Comparison of ENCODE assay signal across 8 cellular contexts in the genomic region with DNA sequence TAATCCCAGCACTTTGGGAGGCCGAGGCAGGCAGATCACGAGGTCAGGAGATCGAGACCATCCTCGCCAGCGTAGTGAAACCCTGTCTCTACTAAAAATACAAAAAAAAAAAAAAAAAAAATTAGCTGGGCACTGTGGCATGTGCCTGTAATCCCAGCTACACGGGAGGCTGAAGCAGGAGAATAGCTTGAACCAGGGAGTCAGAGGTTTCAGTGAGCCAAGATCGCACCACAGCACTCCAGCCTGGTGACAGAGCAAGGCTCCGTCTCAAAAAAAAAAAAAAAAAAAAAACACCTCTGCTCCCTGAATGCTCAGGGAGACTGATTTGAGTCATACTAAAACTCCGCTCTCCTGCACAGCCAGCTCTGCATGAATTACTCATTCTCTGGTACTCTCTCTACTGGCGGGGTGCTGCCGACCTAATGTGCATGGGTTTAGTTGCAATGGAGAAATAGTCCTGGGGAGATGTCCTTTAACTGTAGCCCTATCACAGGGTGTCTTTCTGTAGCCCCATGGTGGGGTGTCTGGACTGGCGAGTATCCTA. TPM values are rescaled to one million over a fixed set of nuclear protein-coding genes. Genes with fewer than 3 reads are reported as not detected.
DNase-seq lines count a peak whose midpoint lies in the region; ATAC-seq and TF ChIP-seq lines count a peak whose summit lies in the region.
"Not testable (repeated sequence)": the region's sequence is repeated elsewhere in the genome, so short reads cannot be mapped to it uniquely, and the experiment has no call there.

No MANE protein-coding gene starts in this region.

- not testable (repeated sequence) for H3K4me3 Mint-ChIP-seq in activated CD4-positive, alpha-beta T cell treated with anti-CD3 and anti-CD28 coated beads for 36 hours; stimulated activated naive CD8-positive, alpha-beta T cell treated with anti-CD3 and anti-CD28 coated beads, Interleukin-15, amount 100 ng/mL, for 72 hours

- CTCF ChIA-PET in activated CD4-positive, alpha-beta T cell treated with anti-CD3 and anti-CD28 coated beads for 36 hours (lab: Charles Lee) = interaction anchor here (0.7 to 1.7 kb wide), 2 partner anchors 16 to 232 kb away, joined by 4 to 8 read pairs; no protein-coding TSS in a partner anchor

- peak; percentile 59 for DNase-seq in activated CD4-positive, alpha-beta T cell treated with anti-CD3 and anti-CD28 coated beads for 36 hours
- DNase-seq in astrocyte of the spinal cord (ENCODE audit: low read depth, low spot score) (peak; percentile 84), kidney epithelial cell (ENCODE audit: low read depth) (peak; percentile 92)
- DNase-seq in stimulated activated naive CD8-positive, alpha-beta T cell treated with anti-CD3 and anti-CD28 coated beads, Interleukin-15, amount 100 ng/mL, for 72 hours = not testable (repeated sequence)

- not testable (repeated sequence) for H3K27me3 Mint-ChIP-seq in activated CD4-positive, alpha-beta T cell treated with anti-CD3 and anti-CD28 coated beads for 36 hours; stimulated activated naive CD8-positive, alpha-beta T cell treated with anti-CD3 and anti-CD28 coated beads, Interleukin-15, amount 100 ng/mL, for 72 hours

- H3K27me3 ChIP-seq in kidney epithelial cell (ENCODE audit: control insufficient read depth, insufficient read depth, low read length) = not testable (repeated sequence)

- H3K4me1 Mint-ChIP-seq in activated CD4-positive, alpha-beta T cell treated with anti-CD3 and anti-CD28 coated beads for 36 hours = peaks cover 20% of the 10 kb centered on the region
- H3K4me1 Mint-ChIP-seq in stimulated activated naive CD8-positive, alpha-beta T cell treated with anti-CD3 and anti-CD28 coated beads, Interleukin-15, amount 100 ng/mL, for 72 hours = peaks cover 17% of the 10 kb centered on the region

- ATAC-seq in GM18508 (IDR thresholded peaks at IDR 0.05; ENCODE audit: insufficient read depth, unreplicated experiment) (peak; percentile 49), GM21526 (IDR thresholded peaks at IDR 0.05; ENCODE audit: low FRiP score, unreplicated experiment) (peak; percentile 79), HG02884 (IDR thresholded peaks at IDR 0.05; ENCODE audit: unreplicated experiment) (peak; percentile 90)
- ATAC-seq in activated CD4-positive, alpha-beta T cell treated with anti-CD3 and anti-CD28 coated beads for 36 hours = peak; percentile 78
- peak; percentile 76 for ATAC-seq in stimulated activated naive CD8-positive, alpha-beta T cell treated with anti-CD3 and anti-CD28 coated beads, Interleukin-15, amount 100 ng/mL, for 72 hours

- peak; percentile 3; the same call in 1 of the 2 replicates for TF ChIP-seq EP300 in Ishikawa (IDR thresholded peaks at IDR 0.05; ENCODE audit: borderline replicate concordance)

- not testable (repeated sequence) for TF ChIP-seq CTCF in astrocyte of the spinal cord (IDR thresholded peaks at IDR 0.05; ENCODE audit: low read depth, low read length); kidney epithelial cell (IDR thresholded peaks at IDR 0.05; ENCODE audit: insufficient read depth, low read length, poor library complexity, severe bottlenecking)

- intact Hi-C loops in activated CD4-positive, alpha-beta T cell treated with anti-CD3 and anti-CD28 coated beads for 36 hours (cut with DNase I, micrococcal nuclease) = not testable (repeated sequence)

- in situ Hi-C loops in astrocyte of the spinal cord (cut with HindIII; ENCODE audit: low sequenced_read_pairs) = loop anchor here (25.0 kb wide), 1 partner anchor 91 kb away; no protein-coding TSS in a partner anchor

- H3K27ac Mint-ChIP-seq in activated CD4-positive, alpha-beta T cell treated with anti-CD3 and anti-CD28 coated beads for 36 hours; stimulated activated naive CD8-positive, alpha-beta T cell treated with anti-CD3 and anti-CD28 coated beads, Interleukin-15, amount 100 ng/mL, for 72 hours: not testable (repeated sequence)

- H3K36me3 Mint-ChIP-seq in activated CD4-positive, alpha-beta T cell treated with anti-CD3 and anti-CD28 coated beads for 36 hours (ENCODE audit: low read depth) = not testable (repeated sequence)

- POLR2A ChIA-PET in activated CD4-positive, alpha-beta T cell treated with anti-CD3 and anti-CD28 coated beads for 36 hours (lab: Charles Lee) = interaction anchor here (0.6 kb wide), 1 partner anchor 133 kb away, joined by 3 read pairs; no protein-coding TSS in a partner anchor

- TF ChIP-seq RAD21 in Ishikawa (IDR thresholded peaks at IDR 0.05; ENCODE audit: low read depth) = not testable (repeated sequence)

- not testable (repeated sequence) for H3K4me3 ChIP-seq in astrocyte of the spinal cord (ENCODE audit: low read depth, low read length); kidney epithelial cell (ENCODE audit: low read depth, low read length)

- not testable (repeated sequence) for H3K36me3 ChIP-seq in kidney epithelial cell (ENCODE audit: control insufficient read depth, insufficient read depth, low read length)

- H3K9me3 Mint-ChIP-seq in activated CD4-positive, alpha-beta T cell treated with anti-CD3 and anti-CD28 coated beads for 36 hours (ENCODE audit: low read depth); stimulated activated naive CD8-positive, alpha-beta T cell treated with anti-CD3 and anti-CD28 coated beads, Interleukin-15, amount 100 ng/mL, for 72 hours: not testable (repeated sequence)

TF ChIP-seq in Ishikawa, 13 proteins besides CTCF, POLR2A, EP300 and RAD21:
- peak; percentile 2; the same call in 1 of the 2 replicates for TF ChIP-seq NFIC (IDR thresholded peaks at IDR 0.05)
TF ChIP-seq in Ishikawa: peak in this region for 1; not testable (repeated sequence) for 12.

RNA-seq across cellular contexts. Expression of a gene that starts 7.8 kb away (rescaled TPM):
- total RNA-seq in activated CD4-positive, alpha-beta T cell treated with anti-CD3 and anti-CD28 coated beads for 36 hours = 10 to 100 TPM; 17.0 to 18.6 TPM
- total RNA-seq in kidney epithelial cell = 261 and 270 TPM in 2 replicates

RNA-seq across cellular contexts. Expression of a gene that starts 25.6 kb away (rescaled TPM):
- 10 to 100 TPM; 53.9 to 64.1 TPM for total RNA-seq in activated CD4-positive, alpha-beta T cell treated with anti-CD3 and anti-CD28 coated beads for 36 hours
- total RNA-seq in kidney epithelial cell = 16.8 and 28.2 TPM in 2 replicates

Comparison
In these comparisons a context has a peak if more than half of its experiments do, and no peak if none do; other contexts are left out.
1. RNA of a gene that starts 7.8 kb away (total RNA-seq): 261 to 270 TPM in kidney epithelial cell; 17.0 to 18.6 TPM in activated CD4-positive, alpha-beta T cell treated with anti-CD3 and anti-CD28 coated beads for 36 hours; every median in the first group is over 10 times any median in the second.
2. Peak in every context shown above with its lines, with median percentiles within 50 percentile points of each other: ATAC-seq.